22 cellular contexts compared by ENCODE assay signal in genomic region chr14:26137161-26137560, GRCh38.
A peak's percentile ranks its signal among the peaks of the same experiment; 100 is the strongest.
DNase-seq lines count a peak whose midpoint lies in the region; FAIRE-seq and TF ChIP-seq lines count a peak whose summit lies in the region.
"Had no signal": no experiment of that assay in that cellular context is flagged by ENCODE, and none has a peak within 500 bp of the region (broad histone marks: within the 10 kb centered on the region; RNA-seq: fewer than 3 reads in every experiment).

No MANE protein-coding gene starts in this region.

- H2AFZ ChIP-seq in KMS-11 (ENCODE audit: low read depth) (no peak overlapping the region), neural cell (ENCODE audit: low read depth, low read length) (no peak overlapping the region)

- H3K4me2 ChIP-seq in KMS-11 (no peak overlapping the region), neural cell (ENCODE audit: low read length) (no peak overlapping the region)

- TF ChIP-seq EP300 in neural cell (conservative IDR thresholded peaks at IDR 0.05; ENCODE audit: poor library complexity, severe bottlenecking), result no peak

- intact Hi-C loops in kidney (cut with DNase I), result no loop called here

- H3K27me3 ChIP-seq in KMS-11 (ENCODE audit: insufficient read depth, low read depth) (no peaks in the 10 kb centered on the region), bronchial epithelial cell (ENCODE audit: control insufficient read depth, insufficient read depth, low read length) (no peaks in the 10 kb centered on the region), neural cell (ENCODE audit: insufficient read depth, low read depth, low read length) (no peaks in the 10 kb centered on the region)
- H3K27me3 ChIP-seq: cardiac muscle cell, spleen, thyroid gland had no signal

- no peaks in the 10 kb centered on the region for H3F3A ChIP-seq in neural cell (ENCODE audit: insufficient read depth, low read length, poor library complexity, severe bottlenecking)

- no peaks in the 10 kb centered on the region for H3K79me2 ChIP-seq in KMS-11 (ENCODE audit: insufficient read depth, low read depth)
- no peaks in the 10 kb centered on the region for H3K79me2 ChIP-seq in neural cell (replicated peaks; ENCODE audit: insufficient read depth, low read length)

- TF ChIP-seq CTCF in KMS-11 (conservative IDR thresholded peaks at IDR 0.05; ENCODE audit: low read depth, low read length), result peak; percentile 25; the same call in 1 of the 2 replicates
- peak; percentile 1 for TF ChIP-seq CTCF in bronchial epithelial cell (IDR thresholded peaks at IDR 0.05; ENCODE audit: insufficient read depth, low read length, severe bottlenecking)
- TF ChIP-seq CTCF in neural cell (IDR thresholded peaks at IDR 0.05; ENCODE audit: poor library complexity, severe bottlenecking), result peak; percentile 32
- no peak for TF ChIP-seq CTCF in kidney (IDR thresholded peaks at IDR 0.05; ENCODE audit: borderline replicate concordance, extremely low read depth, insufficient read depth)

- H3K27ac ChIP-seq in KMS-11 (no peak overlapping the region), neural cell (ENCODE audit: low read length) (no peak overlapping the region), kidney (ENCODE audit: low read depth in 2 of 2, low read length in 2 of 2) (no peak overlapping the region)
- H3K27ac ChIP-seq: cardiac muscle cell, HL-60, psoas muscle, spleen, thyroid gland had no signal

- no peaks in the 10 kb centered on the region for H3K9me2 ChIP-seq in neural cell (ENCODE audit: insufficient read depth, low read length)

- H4K20me1 ChIP-seq in KMS-11 (ENCODE audit: insufficient read depth) (no peaks in the 10 kb centered on the region), neural cell (ENCODE audit: insufficient read depth) (no peaks in the 10 kb centered on the region)

- no peak for TF ChIP-seq RAD21 in neural cell (conservative IDR thresholded peaks at IDR 0.05)

- H3K9ac ChIP-seq in KMS-11 (no peak overlapping the region), neural cell (ENCODE audit: low read length) (no peak overlapping the region), kidney (ENCODE audit: low read length in 2 of 2) (no peak overlapping the region)

- H3K36me3 ChIP-seq in KMS-11 (ENCODE audit: insufficient read depth) (no peaks in the 10 kb centered on the region), bronchial epithelial cell (ENCODE audit: control insufficient read depth, insufficient read depth, low read length) (no peaks in the 10 kb centered on the region), neural cell (ENCODE audit: insufficient read depth, low read length) (no peaks in the 10 kb centered on the region), kidney (ENCODE audit: control insufficient read depth in 1 of 2, insufficient read depth in 2 of 2, low read length in 2 of 2) (no peaks in the 10 kb centered on the region)
- H3K36me3 ChIP-seq: cardiac muscle cell, spleen, thyroid gland had no signal

- H3K9me3 ChIP-seq in neural cell (ENCODE audit: low read length) (no peaks in the 10 kb centered on the region), kidney (ENCODE audit: control insufficient read depth in 1 of 2, low read length in 2 of 2) (no peaks in the 10 kb centered on the region)
- H3K9me3 ChIP-seq: psoas muscle, thyroid gland had no signal

- DNase-seq in DMS53 (lab: John Stamatoyannopoulos, UW) (peak; percentile 16), DMS53 treated with DMSO at 0.1 percent for 48 hours (lab: John Stamatoyannopoulos, UW; ENCODE audit: unreplicated experiment) (no peak), bronchial epithelial cell (ENCODE audit: low read depth) (no peak), NCI-H524 (lab: John Stamatoyannopoulos, UW) (no peak), kidney (no peak), NOMO-1 treated with DMSO at 0.1 percent for 48 hours (lab: John Stamatoyannopoulos, UW; ENCODE audit: unreplicated experiment) (no peak)
- DNase-seq: activated CD4-positive, alpha-beta T cell treated with anti-CD3 and anti-CD28 coated beads, Interleukin-2, amount 50 U/mL, for 1 hour; activated T-cell treated with anti-CD3 and anti-CD28 coated beads, Interleukin-2, amount 50 U/mL, for 24 hours; mesenchymal stem cell; natural killer cell; NCI-H1092 treated with DMSO at 0.1 percent for 48 hours; NCI-H2107; NCI-H526 treated with DMSO at 0.1 percent for 48 hours; psoas muscle; spleen; thyroid gland had no signal

- no peak overlapping the region for H3K4me3 ChIP-seq in KMS-11 (IDR thresholded peaks at IDR 0.05; ENCODE audit: insufficient read depth, low read depth, low read length)
- H3K4me3 ChIP-seq in bronchial epithelial cell (ENCODE audit: low read depth, low read length), result no peak overlapping the region
- no peak overlapping the region for H3K4me3 ChIP-seq in neural cell (ENCODE audit: low read length)
- no peak overlapping the region for H3K4me3 ChIP-seq in kidney (ENCODE audit: low read length in 2 of 2)
- H3K4me3 ChIP-seq: cardiac muscle cell, psoas muscle, spleen, thyroid gland had no signal

- H3K4me1 ChIP-seq in KMS-11 (ENCODE audit: low read depth, poor library complexity, severe bottlenecking) (no peaks in the 10 kb centered on the region), kidney (ENCODE audit: control insufficient read depth in 1 of 2, insufficient read depth in 1 of 2, low read depth in 1 of 2, low read length in 2 of 2) (no peaks in the 10 kb centered on the region)
- H3K4me1 ChIP-seq: psoas muscle, spleen, thyroid gland had no signal

- FAIRE-seq in bronchial epithelial cell (lab: Jason Lieb, UNC) (no peak), kidney (lab: Jason Lieb, UNC) (no peak)
- FAIRE-seq: A204.1, RCC 7860 had no signal

TF ChIP-seq in neural cell, 6 proteins besides CTCF, POLR2A, EP300 and RAD21:
- TF ChIP-seq, protein P1, sequence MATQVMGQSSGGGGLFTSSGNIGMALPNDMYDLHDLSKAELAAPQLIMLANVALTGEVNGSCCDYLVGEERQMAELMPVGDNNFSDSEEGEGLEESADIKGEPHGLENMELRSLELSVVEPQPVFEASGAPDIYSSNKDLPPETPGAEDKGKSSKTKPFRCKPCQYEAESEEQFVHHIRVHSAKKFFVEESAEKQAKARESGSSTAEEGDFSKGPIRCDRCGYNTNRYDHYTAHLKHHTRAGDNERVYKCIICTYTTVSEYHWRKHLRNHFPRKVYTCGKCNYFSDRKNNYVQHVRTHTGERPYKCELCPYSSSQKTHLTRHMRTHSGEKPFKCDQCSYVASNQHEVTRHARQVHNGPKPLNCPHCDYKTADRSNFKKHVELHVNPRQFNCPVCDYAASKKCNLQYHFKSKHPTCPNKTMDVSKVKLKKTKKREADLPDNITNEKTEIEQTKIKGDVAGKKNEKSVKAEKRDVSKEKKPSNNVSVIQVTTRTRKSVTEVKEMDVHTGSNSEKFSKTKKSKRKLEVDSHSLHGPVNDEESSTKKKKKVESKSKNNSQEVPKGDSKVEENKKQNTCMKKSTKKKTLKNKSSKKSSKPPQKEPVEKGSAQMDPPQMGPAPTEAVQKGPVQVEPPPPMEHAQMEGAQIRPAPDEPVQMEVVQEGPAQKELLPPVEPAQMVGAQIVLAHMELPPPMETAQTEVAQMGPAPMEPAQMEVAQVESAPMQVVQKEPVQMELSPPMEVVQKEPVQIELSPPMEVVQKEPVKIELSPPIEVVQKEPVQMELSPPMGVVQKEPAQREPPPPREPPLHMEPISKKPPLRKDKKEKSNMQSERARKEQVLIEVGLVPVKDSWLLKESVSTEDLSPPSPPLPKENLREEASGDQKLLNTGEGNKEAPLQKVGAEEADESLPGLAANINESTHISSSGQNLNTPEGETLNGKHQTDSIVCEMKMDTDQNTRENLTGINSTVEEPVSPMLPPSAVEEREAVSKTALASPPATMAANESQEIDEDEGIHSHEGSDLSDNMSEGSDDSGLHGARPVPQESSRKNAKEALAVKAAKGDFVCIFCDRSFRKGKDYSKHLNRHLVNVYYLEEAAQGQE (IDR thresholded peaks at IDR 0.05; ENCODE audit: borderline replicate concordance), result no peak
- TF ChIP-seq SMC3 (conservative IDR thresholded peaks at IDR 0.05; ENCODE audit: poor library complexity), result no peak
- TF ChIP-seq POLR2AphosphoS5 (IDR thresholded peaks at IDR 0.05), result no peak
- TF ChIP-seq TAF1 (IDR thresholded peaks at IDR 0.05; ENCODE audit: low read depth), result no peak
- TF ChIP-seq MXI1 (conservative IDR thresholded peaks at IDR 0.05; ENCODE audit: poor library complexity, severe bottlenecking), result no peak
- TF ChIP-seq EZH2 (IDR thresholded peaks at IDR 0.05; ENCODE audit: borderline replicate concordance, insufficient read depth, low read length, poor library complexity, severe bottlenecking), result no peak
